ENCODE assay signal across 22 cellular contexts in the genomic region with DNA sequence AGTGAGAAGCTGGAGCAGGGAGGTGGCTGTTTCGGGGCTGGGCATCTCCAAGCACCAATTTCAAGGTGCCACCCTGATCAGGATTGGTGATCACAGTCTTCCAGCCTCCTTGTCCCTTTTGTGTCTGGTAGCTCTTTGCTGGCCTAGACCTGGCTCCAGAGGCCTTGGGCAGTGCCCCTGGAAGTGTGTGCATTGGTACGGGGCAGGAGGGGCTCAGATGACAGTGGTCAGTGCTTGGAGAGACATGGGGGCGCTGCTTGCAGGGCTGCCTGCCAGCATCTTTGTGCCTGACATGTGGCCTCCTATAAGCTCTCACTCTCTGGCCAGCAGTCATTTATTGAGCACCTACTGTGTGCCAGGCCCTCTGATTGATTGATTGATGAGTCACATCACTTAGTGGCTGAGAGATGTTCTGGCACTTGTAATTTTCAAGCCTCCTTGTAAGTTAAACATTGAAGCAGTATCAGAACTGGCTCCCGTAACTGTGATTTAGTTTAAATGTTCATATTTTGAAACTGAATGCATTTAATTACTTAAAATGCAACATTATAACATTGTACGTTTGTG.
"Had no signal": no experiment of that assay in that cellular context is flagged by ENCODE, and none has a peak within 500 bp of the region (broad histone marks: within the 10 kb centered on the region; RNA-seq: fewer than 3 reads in every experiment).

No MANE protein-coding gene starts in this region.

- H3K9me3 Mint-ChIP-seq: activated naive CD4-positive, alpha-beta T cell treated with anti-CD3 and anti-CD28 coated beads, Interleukin-2, amount 50 U/mL, for 72 hours; activated T-helper 1 cell treated with anti-CD3 and anti-CD28 coated beads, Interleukin-12 subunit alpha, Interleukin-12 subunit beta, Interleukin-2, Interleukin-4 antibody, amounts not matched to agents 30 ng/mL and 10 ng/mL and 1 ng/mL, durations not matched to agents 14 hours and 24 hours and 36 hours; naive B cell; neural crest cell; stimulated activated effector memory CD8-positive, alpha-beta T cell treated with anti-CD3 and anti-CD28 coated beads, Interleukin-12 subunit alpha, Interleukin-12 subunit beta, amount 100 ng/mL, for 72 hours had no signal

- H3K4me1 Mint-ChIP-seq: neural crest cell had no signal

- H3K36me3 ChIP-seq: adrenal gland, ovary, stomach, upper lobe of left lung had no signal

- H3K4me1 ChIP-seq: upper lobe of left lung had no signal

- H3K27ac Mint-ChIP-seq: activated naive CD4-positive, alpha-beta T cell treated with anti-CD3 and anti-CD28 coated beads, Interleukin-2, amount 50 U/mL, for 72 hours; activated T-helper 1 cell treated with anti-CD3 and anti-CD28 coated beads, Interleukin-12 subunit alpha, Interleukin-12 subunit beta, Interleukin-2, Interleukin-4 antibody, amounts not matched to agents 30 ng/mL and 10 ng/mL and 1 ng/mL, durations not matched to agents 14 hours and 24 hours and 36 hours; stimulated activated effector memory CD8-positive, alpha-beta T cell treated with anti-CD3 and anti-CD28 coated beads, Interleukin-12 subunit alpha, Interleukin-12 subunit beta, amount 100 ng/mL, for 72 hours had no signal

- H3K36me3 Mint-ChIP-seq: activated naive CD4-positive, alpha-beta T cell treated with anti-CD3 and anti-CD28 coated beads, Interleukin-2, amount 50 U/mL, for 72 hours; stimulated activated effector memory CD8-positive, alpha-beta T cell treated with anti-CD3 and anti-CD28 coated beads, Interleukin-12 subunit alpha, Interleukin-12 subunit beta, amount 100 ng/mL, for 72 hours had no signal

- H3K4me3 ChIP-seq: adrenal gland, ovary, smooth muscle cell, stomach, upper lobe of left lung had no signal

- H3K27ac ChIP-seq: adrenal gland, ovary, stomach, upper lobe of left lung had no signal

- H3K4me3 Mint-ChIP-seq: activated T-helper 1 cell treated with anti-CD3 and anti-CD28 coated beads, Interleukin-12 subunit alpha, Interleukin-12 subunit beta, Interleukin-2, Interleukin-4 antibody, amounts not matched to agents 30 ng/mL and 10 ng/mL and 1 ng/mL, durations not matched to agents 14 hours and 24 hours and 36 hours; naive B cell; neural crest cell; stimulated activated effector memory CD8-positive, alpha-beta T cell treated with anti-CD3 and anti-CD28 coated beads, Interleukin-12 subunit alpha, Interleukin-12 subunit beta, amount 100 ng/mL, for 72 hours had no signal

- ATAC-seq: activated CD4-positive, CD25-positive, alpha-beta regulatory T cell treated with anti-CD3 and anti-CD28 coated beads, Interleukin-2, amount 50 U/mL, for 24 hours; activated naive CD4-positive, alpha-beta T cell treated with anti-CD3 and anti-CD28 coated beads, Interleukin-2, amount 50 U/mL, for 72 hours; sciatic nerve; stimulated activated effector memory CD8-positive, alpha-beta T cell treated with anti-CD3 and anti-CD28 coated beads, Interleukin-12 subunit alpha, Interleukin-12 subunit beta, amount 100 ng/mL, for 72 hours had no signal

- H3K27me3 ChIP-seq: adrenal gland, ovary, stomach, upper lobe of left lung had no signal

- H3K27me3 Mint-ChIP-seq: naive B cell had no signal

- H3K4me2 ChIP-seq: smooth muscle cell had no signal

- DNase-seq: activated CD4-positive, alpha-beta T cell treated with anti-CD3 and anti-CD28 coated beads, Interleukin-2, amount 50 U/mL, for 1 hour; activated gamma-delta T cell treated with Interleukin-2 at 50 U/mL for 16 hours; cerebellar nuclear complex; effector CD4-positive, alpha-beta T cell; hypothalamus; naive B cell; ovary; stimulated activated CD4-positive, alpha-beta T cell treated with anti-CD3 and anti-CD28 coated beads, Interleukin-4, amount 100 ng/mL, for 24 hours; T1000; upper lobe of left lung had no signal

- FAIRE-seq: astrocyte, bronchial epithelial cell, endothelial cell of umbilical vein had no signal

- H3K9me3 ChIP-seq: adrenal gland, ovary, stomach, upper lobe of left lung had no signal
